ENCODE assay signal across 8 cellular contexts in the genomic region with DNA sequence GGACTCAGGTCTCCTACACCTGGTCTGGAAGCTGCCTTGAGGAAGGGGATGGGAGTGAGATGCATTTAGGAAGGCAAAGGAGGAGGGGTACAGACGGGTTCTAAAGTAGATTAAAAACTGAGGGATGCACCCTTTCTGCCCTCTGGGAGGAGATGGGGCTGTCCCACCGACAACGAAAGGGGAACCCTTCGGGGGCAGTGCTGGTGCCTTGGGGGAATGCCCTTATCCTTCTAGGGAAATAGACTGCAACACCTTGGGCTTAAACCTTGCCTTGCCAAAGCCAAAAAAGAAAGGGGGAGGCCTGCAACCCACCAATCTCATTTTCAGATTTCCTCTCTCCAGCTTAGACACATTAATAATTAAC.
DNase-seq lines count a peak whose midpoint lies in the region; ATAC-seq and TF ChIP-seq lines count a peak whose summit lies in the region.

No MANE protein-coding gene starts in this region.

- intact Hi-C loops in Calu3 (cut with micrococcal nuclease; ENCODE audit: unreplicated experiment) = loop anchor here (1.0 to 5.0 kb wide), 3 partner anchors 34 to 102 kb away; no protein-coding TSS in a partner anchor
- intact Hi-C loops in OCI-LY7 (cut with micrococcal nuclease; ENCODE audit: unreplicated experiment) = no loop called here

- H4K20me1 ChIP-seq in OCI-LY7 (ENCODE audit: insufficient read depth, low read length) = no peaks in the 10 kb centered on the region

- POLR2A ChIA-PET in OCI-LY7 (lab: Charles Lee) = no interaction called here

- H3K36me3 Mint-ChIP-seq in Calu3 (ENCODE audit: insufficient read depth, unreplicated experiment) = peaks cover 36% of the 10 kb centered on the region

- WGBS in mesendoderm (ENCODE audit: extremely low coverage, insufficient coverage, low lambda C conversion rate) = no CpG with 5 or more reads among the region's 4 CpGs

- H4K8ac ChIP-seq in mesendoderm (ENCODE audit: low read depth, low read length) = no peak overlapping the region

- H2BK120ac ChIP-seq in mesendoderm (ENCODE audit: low read depth, low read length) = no peak overlapping the region

- no peak overlapping the region for H3K4ac ChIP-seq in mesendoderm (ENCODE audit: low read depth, low read length)

- CTCF ChIA-PET in Calu3 (lab: Charles Lee) (interaction anchor here (0.6 to 2.0 kb wide), 5 partner anchors 21 to 152 kb away, joined by 3 to 9 read pairs (median 4); no protein-coding TSS in a partner anchor), OCI-LY7 (lab: Charles Lee; ENCODE audit: unreplicated experiment) (no interaction called here)

- no peak overlapping the region for H2AFZ ChIP-seq in OCI-LY7 (ENCODE audit: low read length)

- H3K18ac ChIP-seq in mesendoderm (ENCODE audit: low read length) = no peak overlapping the region

- peak; percentile 58 for ATAC-seq in GM21619 (IDR thresholded peaks at IDR 0.05; ENCODE audit: unreplicated experiment)

- peaks cover 63% of the 10 kb centered on the region for H3K4me1 Mint-ChIP-seq in Calu3 (ENCODE audit: low read depth, unreplicated experiment)

- H3K4me2 ChIP-seq in mesendoderm (ENCODE audit: low read length) = peak overlapping the region; percentile 10
- no peak overlapping the region for H3K4me2 ChIP-seq in OCI-LY7 (ENCODE audit: low read length)

- H3K56ac ChIP-seq in mesendoderm (ENCODE audit: low read length) = peak overlapping the region; percentile 0

- DNase-seq in Calu3 (no peak), mesendoderm (no peak), NCI-H510A treated with DMSO at 0.1 percent for 48 hours (lab: John Stamatoyannopoulos, UW) (no peak), OCI-LY7 (ENCODE audit: low spot score) (no peak), NCI-H226 (no peak), amniotic stem cell (lab: John Stamatoyannopoulos, UW) (no peak)

- no peaks in the 10 kb centered on the region for H3K27me3 Mint-ChIP-seq in Calu3 (ENCODE audit: unreplicated experiment)

- H3K9me3 ChIP-seq in OCI-LY7 (ENCODE audit: low read length) = no peaks in the 10 kb centered on the region

- H3K4me3 ChIP-seq in mesendoderm (ENCODE audit: low read length) (no peak overlapping the region), OCI-LY7 (ENCODE audit: low read depth, low read length, poor library complexity, severe bottlenecking) (no peak overlapping the region)

- BruUV-seq in Calu3 (replicated peaks; lab: Mats Ljungman, UMichigan) = no TSS peak
- no TSS peak for BruUV-seq in OCI-LY7 (replicated peaks; lab: Mats Ljungman, UMichigan)

- H3K9me2 ChIP-seq in OCI-LY7 (ENCODE audit: insufficient read depth, low read length) = no peaks in the 10 kb centered on the region

- H2AK5ac ChIP-seq in mesendoderm (ENCODE audit: low read length) = no peak overlapping the region

- H3K9me3 Mint-ChIP-seq in Calu3 (ENCODE audit: low read depth, unreplicated experiment) = no peaks in the 10 kb centered on the region

- no peak overlapping the region for H2BK15ac ChIP-seq in mesendoderm (replicated peaks; ENCODE audit: low read depth)

- no peaks in the 10 kb centered on the region for H3K79me1 ChIP-seq in mesendoderm (ENCODE audit: low read length)

- H3K4me3 Mint-ChIP-seq in Calu3 (ENCODE audit: low read depth, unreplicated experiment) = peak overlapping the region; percentile 95

- H3K4me1 ChIP-seq in mesendoderm (ENCODE audit: control insufficient read depth, low read depth, low read length) (peaks cover 24% of the 10 kb centered on the region), OCI-LY7 (ENCODE audit: insufficient read depth, low read length, poor library complexity, severe bottlenecking) (no peaks in the 10 kb centered on the region)

- H3K23ac ChIP-seq in mesendoderm (ENCODE audit: low read length) = no peak overlapping the region

- H2BK5ac ChIP-seq in mesendoderm (ENCODE audit: low read length) = no peak overlapping the region

- H3K27me3 ChIP-seq in mesendoderm (ENCODE audit: insufficient read depth, low read length, poor library complexity) = no peaks in the 10 kb centered on the region

- no peak overlapping the region for H4K5ac ChIP-seq in mesendoderm (ENCODE audit: low read length)

- no peak for TF ChIP-seq CTCF in Calu3 (IDR thresholded peaks at IDR 0.05; ENCODE audit: unreplicated experiment)
- TF ChIP-seq CTCF in VCaP (conservative IDR thresholded peaks at IDR 0.05) = no peak
- no peak for TF ChIP-seq CTCF in OCI-LY7 (conservative IDR thresholded peaks at IDR 0.05; ENCODE audit: low read length)

- H3K27ac Mint-ChIP-seq in Calu3 (ENCODE audit: unreplicated experiment) = peak overlapping the region; percentile 87

- peak overlapping the region; percentile 11 for H3K9ac ChIP-seq in mesendoderm (ENCODE audit: low read length)

- no peaks in the 10 kb centered on the region for H3K79me2 ChIP-seq in mesendoderm (ENCODE audit: control insufficient read depth, insufficient read depth, low read length)
- no peaks in the 10 kb centered on the region for H3K79me2 ChIP-seq in OCI-LY7 (ENCODE audit: insufficient read depth, low read depth, low read length)

- peak overlapping the region; percentile 89 for H3K27ac ChIP-seq in VCaP
- no peak overlapping the region for H3K27ac ChIP-seq in mesendoderm (ENCODE audit: low read depth, low read length)
- H3K27ac ChIP-seq in OCI-LY7 (ENCODE audit: low read depth, low read length, poor library complexity, severe bottlenecking) = no peak overlapping the region

- H3K36me3 ChIP-seq in mesendoderm (ENCODE audit: control insufficient read depth, insufficient read depth, low read length) (no peaks in the 10 kb centered on the region), OCI-LY7 (ENCODE audit: insufficient read depth, low read length) (no peaks in the 10 kb centered on the region)
